ENCODE assay signal across 21 cellular contexts in genomic region chr20:11219192-11219591, GRCh38.
DNase-seq lines count a peak whose midpoint lies in the region; ATAC-seq, FAIRE-seq and TF ChIP-seq lines count a peak whose summit lies in the region.
"Had no signal": no experiment of that assay in that cellular context is flagged by ENCODE, and none has a peak within 500 bp of the region (broad histone marks: within the 10 kb centered on the region; RNA-seq: fewer than 3 reads in every experiment).

No MANE protein-coding gene starts in this region.

- DNase-seq in A549 (ENCODE audit: low read depth in 1 of 2, low spot score in 1 of 2) (no peak), NAMALWA (ENCODE audit: low spot score) (peak; percentile 3), GOT3 (lab: John Stamatoyannopoulos, UW) (no peak), NCI-H774 (lab: John Stamatoyannopoulos, UW) (no peak)
- DNase-seq: activated CD8-positive, alpha-beta memory T cell treated with anti-CD3 and anti-CD28 coated beads, Interleukin-2, amount 50 U/mL, for 48 hours; activated effector memory CD4-positive, alpha-beta T cell treated with anti-CD3 and anti-CD28 coated beads, Interleukin-2, amount 50 U/mL, for 16 hours; BE2C; Calu3; endodermal cell; NCI-H187 treated with DMSO at 0.1 percent for 48 hours; NCI-H2227 treated with DMSO at 0.1 percent for 48 hours; NCI-H748 treated with DMSO at 0.1 percent for 48 hours; nucleus accumbens had no signal

- H3K4me1 ChIP-seq in A549 = peaks cover 34% of the 10 kb centered on the region
- H3K4me1 ChIP-seq: BE2C had no signal

- CTCF ChIA-PET in A549 (lab: Yijun Ruan, JAX) = interaction anchor here (0.8 to 6.3 kb wide), 6 partner anchors 8 to 545 kb away, joined by 3 to 53 read pairs (median 4); partner anchors contain the start of gene JAG1

- ATAC-seq in A549 (no peak), GM19372 (IDR thresholded peaks at IDR 0.05; ENCODE audit: low read depth, unreplicated experiment) (peak; percentile 59), HG03095 (IDR thresholded peaks at IDR 0.05; ENCODE audit: unreplicated experiment) (peak; percentile 85), HG03045 (IDR thresholded peaks at IDR 0.05; ENCODE audit: unreplicated experiment) (no peak), GM18907 (IDR thresholded peaks at IDR 0.05; ENCODE audit: unreplicated experiment) (no peak)
- ATAC-seq: Panc1 had no signal

- no peaks in the 10 kb centered on the region for H3K9me3 ChIP-seq in A549
- H3K9me3 ChIP-seq: BE2C had no signal

- TF ChIP-seq POLR2A in A549 (IDR thresholded peaks at IDR 0.05; ENCODE audit: low read length) = no peak

- H3K4me3 ChIP-seq in A549 = no peak overlapping the region

- peak; percentile 39 for FAIRE-seq in A549 (lab: Jason Lieb, UNC)
- FAIRE-seq: colon, GM19239 had no signal

- TF ChIP-seq CTCF in A549 (IDR thresholded peaks at IDR 0.05) = no peak

- no peak for TF ChIP-seq EP300 in A549 (IDR thresholded peaks at IDR 0.05)

- no peak overlapping the region for H3K4me2 ChIP-seq in A549

- POLR2A ChIA-PET in A549 (lab: Yijun Ruan, JAX) = no interaction called here

- 88% methylated on average over 3 of the region's 3 CpGs for WGBS in A549 (ENCODE audit: missing lambda C conversion rate)

- H3K27ac ChIP-seq in A549 = peak overlapping the region; percentile 70 to 85; a peak in 4 of 6 replicates
- H3K27ac ChIP-seq: HL-60 had no signal

- no peak for TF ChIP-seq RAD21 in A549 (conservative IDR thresholded peaks at IDR 0.05 in 1 of 2, IDR thresholded peaks at IDR 0.05 in 1 of 2)

TF ChIP-seq in A549, 52 proteins besides CTCF, POLR2A, EP300 and RAD21:
- no peak for TF ChIP-seq FOXS1 (CRISPR knock-in tag; IDR thresholded peaks at IDR 0.05)
- no peak for TF ChIP-seq ZNF302 (CRISPR knock-in tag; IDR thresholded peaks at IDR 0.05)
- no peak for TF ChIP-seq KDM5A (IDR thresholded peaks at IDR 0.05)
- no peak for TF ChIP-seq EHF (CRISPR knock-in tag; IDR thresholded peaks at IDR 0.05)
- no peak for TF ChIP-seq RFX5 (IDR thresholded peaks at IDR 0.05)
- no peak for TF ChIP-seq BHLHE40 (IDR thresholded peaks at IDR 0.05; ENCODE audit: low read depth, low read length)
- no peak for TF ChIP-seq RCOR1 (IDR thresholded peaks at IDR 0.05; ENCODE audit: low read depth, low read length)
TF ChIP-seq in A549: peak in this region for 0.

Comparison
In these comparisons a context has a peak if more than half of its experiments do, and no peak if none do; other contexts are left out.
1. ATAC-seq: peak in GM19372 (single experiment) and HG03095 (single experiment); none in A549 (0 of 2), HG03045 (single experiment) and GM18907 (single experiment).